Comparison of ENCODE assay signal across 21 cellular contexts in genomic region chr19:51274037-51274370, GRCh38. TPM values are rescaled to one million over a fixed set of nuclear protein-coding genes. Genes with fewer than 3 reads are reported as not detected.
"Had no signal": no experiment of that assay in that cellular context is flagged by ENCODE, and none has a peak within 500 bp of the region (broad histone marks: within the 10 kb centered on the region; RNA-seq: fewer than 3 reads in every experiment).

No MANE protein-coding gene starts in this region.

- H3K4me3 Mint-ChIP-seq: activated naive CD4-positive, alpha-beta T cell treated with anti-CD3 and anti-CD28 coated beads for 36 hours; neural progenitor cell; stimulated activated naive B cell treated with anti-CD40 and anti-IgM and Interleukin-4, amounts not matched to agents 10 μg/mL and 1 μg/mL and 100 μg/mL, for 72 hours; T-cell had no signal

- ATAC-seq: esophagus mucosa; left lobe of liver; stimulated activated naive B cell treated with anti-CD40 and anti-IgM and Interleukin-4, amounts not matched to agents 10 μg/mL and 1 μg/mL and 100 μg/mL, for 72 hours; T-cell had no signal

- H3K27ac Mint-ChIP-seq: activated naive CD4-positive, alpha-beta T cell treated with anti-CD3 and anti-CD28 coated beads for 36 hours; activated T-helper 2 cell treated with anti-CD3 and anti-CD28 coated beads, Interferon-gamma antibody, Interleukin-2, Interleukin-4, amounts not matched to agents 10 μg/mL and 5 μg/mL and 100 μg/mL, durations not matched to agents 14 hours and 24 hours and 36 hours; neural progenitor cell; stimulated activated naive B cell treated with anti-CD40 and anti-IgM and Interleukin-4, amounts not matched to agents 10 μg/mL and 1 μg/mL and 100 μg/mL, for 72 hours had no signal

- H3K36me3 Mint-ChIP-seq: neural progenitor cell; stimulated activated naive B cell treated with anti-CD40 and anti-IgM and Interleukin-4, amounts not matched to agents 10 μg/mL and 1 μg/mL and 100 μg/mL, for 72 hours; T-cell had no signal

- DNase-seq: activated CD4-positive, alpha-beta T cell treated with anti-CD3 and anti-CD28 coated beads for 48 hours; activated CD8-positive, alpha-beta memory T cell treated with anti-CD3 and anti-CD28 coated beads for 24 hours; activated naive CD4-positive, alpha-beta T cell treated with anti-CD3 and anti-CD28 coated beads for 36 hours; islet precursor cell; midbrain; ovary; stimulated activated CD4-positive, alpha-beta T cell treated with anti-CD3 and anti-CD28 coated beads, Interleukin-12 subunit alpha, Interleukin-12 subunit beta, amount 100 ng/mL, for 4 hours; stimulated activated CD4-positive, alpha-beta T cell treated with anti-CD3 and anti-CD28 coated beads, Interleukin-2, amount 100 ng/mL, for 24 hours; stimulated activated naive B cell treated with anti-CD40 and anti-IgM and Interleukin-4, amounts not matched to agents 10 μg/mL and 1 μg/mL and 100 μg/mL, for 72 hours; T-cell; tibial artery; WERI-Rb-1 had no signal

- H3K9me3 Mint-ChIP-seq: activated naive CD4-positive, alpha-beta T cell treated with anti-CD3 and anti-CD28 coated beads for 36 hours; activated T-helper 2 cell treated with anti-CD3 and anti-CD28 coated beads, Interferon-gamma antibody, Interleukin-2, Interleukin-4, amounts not matched to agents 10 μg/mL and 5 μg/mL and 100 μg/mL, durations not matched to agents 14 hours and 24 hours and 36 hours; stimulated activated naive B cell treated with anti-CD40 and anti-IgM and Interleukin-4, amounts not matched to agents 10 μg/mL and 1 μg/mL and 100 μg/mL, for 72 hours; T-cell had no signal

RNA-seq across cellular contexts. Expression of gene SIGLECL1, which starts 23.1 kb away (rescaled TPM):
- total RNA-seq: activated naive CD4-positive, alpha-beta T cell treated with anti-CD3 and anti-CD28 coated beads for 36 hours; activated T-helper 2 cell treated with anti-CD3 and anti-CD28 coated beads, Interferon-gamma antibody, Interleukin-2, Interleukin-4, amounts not matched to agents 10 μg/mL and 5 μg/mL and 100 μg/mL, durations not matched to agents 14 hours and 24 hours and 36 hours; astrocyte; esophagus mucosa; left lobe of liver; lung microvascular endothelial cell; myocyte; ovary; subcutaneous adipose tissue; T-cell; vagina had no signal
- polyA plus RNA-seq: ovary had no signal

RNA-seq across cellular contexts. Expression of gene IGLON5, which starts 37.4 kb away (rescaled TPM):
- total RNA-seq: activated naive CD4-positive, alpha-beta T cell treated with anti-CD3 and anti-CD28 coated beads for 36 hours; esophagus mucosa; lung microvascular endothelial cell; myocyte; vagina had no signal

RNA-seq across cellular contexts. Expression of gene CD33, which starts 49.1 kb away (rescaled TPM):
- total RNA-seq: astrocyte, lung microvascular endothelial cell, myocyte had no signal
